Comparison of ENCODE assay signal across 8 cellular contexts in genomic region chr11:66045177-66045639, GRCh38.
DNase-seq lines count a peak whose midpoint lies in the region; TF ChIP-seq lines count a peak whose summit lies in the region.

No MANE protein-coding gene starts in this region.

- H3K27ac ChIP-seq in HL-60 (replicated peaks) (no peak overlapping the region), OCI-LY1 (ENCODE audit: low read depth, low read length, poor library complexity, severe bottlenecking) (no peak overlapping the region)

- peak overlapping the region; percentile 61 for H3K4me2 ChIP-seq in OCI-LY1 (ENCODE audit: low read length)

- peak overlapping the region; percentile 27; the same call in 1 of the 2 replicates for H3K9ac ChIP-seq in OCI-LY1 (ENCODE audit: low read length)
- peak overlapping the region; percentile 2 for H3K9ac ChIP-seq in endocrine pancreas (ENCODE audit: control insufficient read depth, insufficient read depth, low read length)

- H3K9me3 ChIP-seq in OCI-LY1 (ENCODE audit: low read length): no peaks in the 10 kb centered on the region
- no peaks in the 10 kb centered on the region for H3K9me3 ChIP-seq in endocrine pancreas (ENCODE audit: control insufficient read depth, low read length)

- H4K20me1 ChIP-seq in OCI-LY1 (ENCODE audit: insufficient read depth, low read length): no peaks in the 10 kb centered on the region

- DNase-seq in GM10266 (ENCODE audit: extremely low spot score) (peak; percentile 95), HL-60 (ENCODE audit: low read depth in 1 of 2, low spot score in 1 of 2) (peak; percentile 56 to 74), midbrain (lab: John Stamatoyannopoulos, UW) (peak; percentile 70), DMS79 (lab: John Stamatoyannopoulos, UW) (no peak)
- peak; percentile 47 for DNase-seq in activated CD8-positive, alpha-beta memory T cell treated with anti-CD3 and anti-CD28 coated beads, Interleukin-2, amount 50 U/mL, for 1 hour (ENCODE audit: extremely low read depth)
- peak; percentile 71 to 75 for DNase-seq in stimulated activated CD8-positive, alpha-beta memory T cell treated with anti-CD3 and anti-CD28 coated beads, Interleukin-2, amount 100 ng/mL, for 48 hours (ENCODE audit: low read depth in 2 of 2)

- peaks cover 14% of the 10 kb centered on the region for H3K4me1 ChIP-seq in OCI-LY1 (ENCODE audit: insufficient read depth, low read length, severe bottlenecking)
- H3K4me1 ChIP-seq in endocrine pancreas (ENCODE audit: control insufficient read depth, insufficient read depth, low read length): no peaks in the 10 kb centered on the region

- no peaks in the 10 kb centered on the region for H3K79me2 ChIP-seq in OCI-LY1 (ENCODE audit: insufficient read depth, low read length)

- no peak overlapping the region for H2AFZ ChIP-seq in OCI-LY1 (ENCODE audit: low read length)

- no peaks in the 10 kb centered on the region for H3F3A ChIP-seq in OCI-LY1 (ENCODE audit: insufficient read depth, low read length)

- H3K27me3 ChIP-seq in HL-60 (ENCODE audit: insufficient read depth, poor library complexity, severe bottlenecking) (no peaks in the 10 kb centered on the region), OCI-LY1 (ENCODE audit: insufficient read depth, low read length) (peaks cover 5% of the 10 kb centered on the region; the same call in 1 of the 2 replicates), endocrine pancreas (ENCODE audit: control insufficient read depth, insufficient read depth, low read length) (no peaks in the 10 kb centered on the region)

- H3K9me2 ChIP-seq in OCI-LY1 (ENCODE audit: low read depth, low read length): no peaks in the 10 kb centered on the region

- TF ChIP-seq CTCF in GM10266 (IDR thresholded peaks at IDR 0.05; ENCODE audit: control insufficient read depth, insufficient read depth, low read depth, missing control alignments) (peak; percentile 93), HL-60 (IDR thresholded peaks at IDR 0.05; ENCODE audit: insufficient read depth, low read length) (peak; percentile 78), OCI-LY1 (IDR thresholded peaks at IDR 0.05; ENCODE audit: low read length) (peak; percentile 96)

- H3K4me3 ChIP-seq in HL-60 (replicated peaks; ENCODE audit: insufficient read depth, low read length): no peak overlapping the region
- H3K4me3 ChIP-seq in OCI-LY1 (ENCODE audit: low read depth, low read length, poor library complexity, severe bottlenecking): peak overlapping the region; percentile 28
- H3K4me3 ChIP-seq in endocrine pancreas (ENCODE audit: control insufficient read depth, insufficient read depth, low read length): no peak overlapping the region

- H3K36me3 ChIP-seq in OCI-LY1 (ENCODE audit: insufficient read depth, low read length) (no peaks in the 10 kb centered on the region), endocrine pancreas (ENCODE audit: control insufficient read depth, insufficient read depth, low read length) (no peaks in the 10 kb centered on the region)
